ENCODE assay signal across 32 cellular contexts in genomic region chr18:69708844-69709243, GRCh38.
DNase-seq lines count a peak whose midpoint lies in the region; ATAC-seq, FAIRE-seq and TF ChIP-seq lines count a peak whose summit lies in the region.
"Had no signal": no experiment of that assay in that cellular context is flagged by ENCODE, and none has a peak within 500 bp of the region (broad histone marks: within the 10 kb centered on the region; RNA-seq: fewer than 3 reads in every experiment).

No MANE protein-coding gene starts in this region.

- H3K36me3 ChIP-seq in H1 (ENCODE audit: control insufficient read depth in 2 of 4, insufficient read depth in 4 of 4, low read length in 3 of 4) (no peaks in the 10 kb centered on the region), endodermal cell (ENCODE audit: control insufficient read depth, insufficient read depth, low read length) (no peaks in the 10 kb centered on the region), mesendoderm (ENCODE audit: control insufficient read depth, insufficient read depth, low read length) (no peaks in the 10 kb centered on the region)
- H3K36me3 ChIP-seq: BE2C; BLaER1; BLaER1 treated with 17β-estradiol and CSF1 and Interleukin-3, amounts not matched to agents 10 nM and 100 nM had no signal

- peak overlapping the region; percentile 32; the same call in 1 of the 2 replicates for H2BK20ac ChIP-seq in H1 (ENCODE audit: low read length)

- H2BK5ac ChIP-seq in H1 (ENCODE audit: low read depth, low read length): no peak overlapping the region
- H2BK5ac ChIP-seq in mesendoderm (ENCODE audit: low read length): no peak overlapping the region

- H3K36me3 Mint-ChIP-seq in endodermal cell (ENCODE audit: low read depth): no peaks in the 10 kb centered on the region
- H3K36me3 Mint-ChIP-seq: CD14-positive monocyte; CD4-positive, alpha-beta memory T cell; CD4-positive, CD25-positive, alpha-beta regulatory T cell; CD8-positive, alpha-beta T cell had no signal

- TF ChIP-seq POLR2A in H1 (IDR thresholded peaks at IDR 0.05; ENCODE audit: control extremely low read depth in 1 of 2, low read depth in 2 of 2, low read length in 2 of 2): no peak

- H3K14ac ChIP-seq in H1 (ENCODE audit: insufficient read length): no peak overlapping the region

- H4K5ac ChIP-seq in H1 (ENCODE audit: insufficient read length, low read depth, low read length) (no peak overlapping the region), mesendoderm (ENCODE audit: low read length) (no peak overlapping the region)

- peaks cover 5% of the 10 kb centered on the region for H3K9me3 Mint-ChIP-seq in endodermal cell
- H3K9me3 Mint-ChIP-seq: CD4-positive, alpha-beta T cell; CD8-positive, alpha-beta memory T cell; CD8-positive, alpha-beta T cell had no signal

- POLR2A ChIA-PET in H1 (lab: Charles Lee; ENCODE audit: partially characterized antibody): no interaction called here

- H3K79me2 ChIP-seq in H1 (ENCODE audit: control insufficient read depth in 1 of 2, insufficient read depth in 2 of 2, low read length in 2 of 2): no peaks in the 10 kb centered on the region
- H3K79me2 ChIP-seq in mesendoderm (ENCODE audit: control insufficient read depth, insufficient read depth, low read length): no peaks in the 10 kb centered on the region

- H3K4me1 Mint-ChIP-seq in endodermal cell: peaks cover 9% of the 10 kb centered on the region
- H3K4me1 Mint-ChIP-seq: B cell; CD14-positive monocyte; CD8-positive, alpha-beta memory T cell had no signal

- no peak overlapping the region for H2AFZ ChIP-seq in H1 (ENCODE audit: low read length)

- no peak for DNase-seq in H1 (ENCODE audit: low read depth in 1 of 2, low spot score in 2 of 2)
- peak; percentile 53 for DNase-seq in endodermal cell
- DNase-seq in mesendoderm: peak; percentile 66
- DNase-seq in DMS79 treated with DMSO at 0.1 percent for 48 hours (lab: John Stamatoyannopoulos, UW): no peak
- DNase-seq: 8988T; ACHN; AML-193; BE2C; C1 segment of cervical spinal cord; Caco-2; Calu3; CD4-positive, alpha-beta memory T cell; CD4-positive, alpha-beta T cell; CD4-positive, CD25-positive, alpha-beta regulatory T cell; CD8-positive, alpha-beta memory T cell; CD8-positive, alpha-beta T cell; COR-L47; DMS 273 treated with DMSO at 0.1 percent for 48 hours; DMS153; DMS53; DMS79; DND-41; EL had no signal

- 0 out of 2 replicates have a peak overlapping the region, but pooled peaks have one; percentile 50 for H2BK12ac ChIP-seq in H1 (ENCODE audit: low read depth, low read length)

- H2AK5ac ChIP-seq in H1 (ENCODE audit: low read depth, low read length) (no peak overlapping the region), mesendoderm (ENCODE audit: low read length) (no peak overlapping the region)

- TF ChIP-seq EP300 in H1 (IDR thresholded peaks at IDR 0.05; ENCODE audit: borderline replicate concordance in 1 of 2, low read depth in 2 of 2, low read length in 2 of 2): no peak

- no peak overlapping the region for H3K23ac ChIP-seq in H1 (ENCODE audit: insufficient read length)
- H3K23ac ChIP-seq in mesendoderm (ENCODE audit: low read length): no peak overlapping the region

- TF ChIP-seq RAD21 in H1 (IDR thresholded peaks at IDR 0.05 in 1 of 2, conservative IDR thresholded peaks at IDR 0.05 in 1 of 2; ENCODE audit: low read depth in 2 of 2, low read length in 2 of 2): no peak

- H2BK15ac ChIP-seq in H1 (ENCODE audit: low read length) (no peak overlapping the region), mesendoderm (replicated peaks; ENCODE audit: low read depth) (no peak overlapping the region)

- H3K27me3 Mint-ChIP-seq in endodermal cell (ENCODE audit: insufficient read depth): peaks cover 8% of the 10 kb centered on the region
- H3K27me3 Mint-ChIP-seq: B cell; CD4-positive, alpha-beta memory T cell; CD4-positive, alpha-beta T cell had no signal

- H3K9ac ChIP-seq in H1 (replicated peaks in 1 of 4; ENCODE audit: extremely low read depth in 1 of 4, low read depth in 3 of 4, low read length in 3 of 4) (no peak overlapping the region), endodermal cell (ENCODE audit: extremely low read depth, low read length, poor library complexity, severe bottlenecking) (no peak overlapping the region), mesendoderm (ENCODE audit: low read length) (no peak overlapping the region)
- H3K9ac ChIP-seq: BLaER1; BLaER1 treated with 17β-estradiol and CSF1 and Interleukin-3, amounts not matched to agents 10 nM and 100 nM had no signal

- H4K20me1 ChIP-seq in H1 (replicated peaks in 1 of 2; ENCODE audit: control insufficient read depth in 1 of 2, insufficient read depth in 2 of 2, low read length in 2 of 2): peaks cover 0 to 2% of the 10 kb centered on the region in 2 experiments
- H4K20me1 ChIP-seq: BLaER1; BLaER1 treated with 17β-estradiol and CSF1 and Interleukin-3, amounts not matched to agents 10 nM and 100 nM had no signal

- no peak overlapping the region for H3K4me2 ChIP-seq in H1 (ENCODE audit: insufficient read depth in 1 of 2, low read depth in 2 of 2, low read length in 2 of 2)
- H3K4me2 ChIP-seq in mesendoderm (ENCODE audit: low read length): no peak overlapping the region
- H3K4me2 ChIP-seq: BLaER1; BLaER1 treated with 17β-estradiol and CSF1 and Interleukin-3, amounts not matched to agents 10 nM and 100 nM had no signal

- no peak overlapping the region for H3K4me3 ChIP-seq in H1 (ENCODE audit: extremely low read depth in 1 of 4, insufficient read depth in 2 of 4, low read depth in 3 of 4, low read length in 4 of 4)
- H3K4me3 ChIP-seq in endodermal cell (ENCODE audit: low read length): no peak overlapping the region
- H3K4me3 ChIP-seq in mesendoderm (ENCODE audit: low read length): no peak overlapping the region
- H3K4me3 ChIP-seq: A549; BLaER1; BLaER1 treated with 17β-estradiol and CSF1 and Interleukin-3, amounts not matched to agents 10 nM and 100 nM had no signal

- H3K79me1 ChIP-seq in H1 (ENCODE audit: low read depth, low read length) (no peaks in the 10 kb centered on the region), mesendoderm (ENCODE audit: low read length) (no peaks in the 10 kb centered on the region)

- no peaks in the 10 kb centered on the region for H3K23me2 ChIP-seq in H1 (ENCODE audit: low read depth, low read length)

- no peak overlapping the region for H3K4me3 Mint-ChIP-seq in endodermal cell
- H3K4me3 Mint-ChIP-seq: B cell; CD14-positive monocyte; CD4-positive, alpha-beta memory T cell; CD4-positive, alpha-beta T cell; CD4-positive, CD25-positive, alpha-beta regulatory T cell; CD8-positive, alpha-beta memory T cell; CD8-positive, alpha-beta T cell had no signal

- ATAC-seq in GM21515 (IDR thresholded peaks at IDR 0.05; ENCODE audit: unreplicated experiment) (no peak), GM18868 (IDR thresholded peaks at IDR 0.05; ENCODE audit: unreplicated experiment) (no peak)
- ATAC-seq: CD8-positive, alpha-beta T cell had no signal

- FAIRE-seq in H1 (lab: Jason Lieb, UNC): peak; percentile 70
- FAIRE-seq: A549 had no signal

- H2BK120ac ChIP-seq in H1 (replicated peaks; ENCODE audit: low read depth, low read length) (no peak overlapping the region), mesendoderm (ENCODE audit: low read depth, low read length) (no peak overlapping the region)

- TF ChIP-seq CTCF in H1 (IDR thresholded peaks at IDR 0.05; ENCODE audit: control extremely low read depth in 1 of 3, insufficient read depth in 1 of 3, low read depth in 1 of 3, low read length in 3 of 3) (no peak), endodermal cell (conservative IDR thresholded peaks at IDR 0.05) (no peak)

- H4K8ac ChIP-seq in H1 (ENCODE audit: extremely low read depth, insufficient read depth, low read length): no peak overlapping the region
- H4K8ac ChIP-seq in mesendoderm (ENCODE audit: low read depth, low read length): no peak overlapping the region

- H3K56ac ChIP-seq in H1 (replicated peaks; ENCODE audit: insufficient read length, low read depth, low read length): no peak overlapping the region
- H3K56ac ChIP-seq in mesendoderm (ENCODE audit: low read length): no peak overlapping the region

- H4K91ac ChIP-seq in H1 (replicated peaks; ENCODE audit: insufficient read length, low read length): no peak overlapping the region

- no peak overlapping the region for H3K27ac Mint-ChIP-seq in endodermal cell
- H3K27ac Mint-ChIP-seq: B cell; CD14-positive monocyte; CD4-positive, alpha-beta memory T cell; CD4-positive, alpha-beta T cell; CD4-positive, CD25-positive, alpha-beta regulatory T cell; CD8-positive, alpha-beta memory T cell; CD8-positive, alpha-beta T cell had no signal

- H3K18ac ChIP-seq in H1 (ENCODE audit: extremely low read depth, low read length) (no peak overlapping the region), mesendoderm (ENCODE audit: low read length) (no peak overlapping the region)

- WGBS in H1 (ENCODE audit: extremely low coverage in 1 of 2, insufficient coverage in 1 of 2, insufficient read length in 1 of 2, insufficient replicate concordance in 2 of 2, low coverage in 1 of 2, low lambda C conversion rate in 2 of 2, missing lambda C conversion rate in 1 of 2), 2 experiments: 74% methylated on average over 7 of the region's 7 CpGs; no CpG with 5 or more reads in 1 of the 2 experiments
- 71 to 81% methylated on average over 4 to 7 of the region's 7 CpGs for WGBS in endodermal cell (ENCODE audit: insufficient coverage in 1 of 2, insufficient read length in 1 of 2), 2 experiments
- no CpG with 5 or more reads among the region's 7 CpGs for WGBS in mesendoderm (ENCODE audit: extremely low coverage, insufficient coverage, low lambda C conversion rate)

- H3K27ac ChIP-seq in H1 (ENCODE audit: low read depth, low read length) (no peak overlapping the region), endodermal cell (ENCODE audit: low read depth, low read length) (no peak overlapping the region), mesendoderm (ENCODE audit: low read depth, low read length) (no peak overlapping the region)
- H3K27ac ChIP-seq: 22Rv1; BLaER1; BLaER1 treated with 17β-estradiol and CSF1 and Interleukin-3, amounts not matched to agents 10 nM and 100 nM; C4-2B had no signal

- H3K4me1 ChIP-seq in H1 (replicated peaks in 1 of 4; ENCODE audit: control insufficient read depth in 3 of 4, insufficient read depth in 4 of 4, low read length in 3 of 4) (peaks cover 0 to 2% (median 0%) of the 10 kb centered on the region in 4 experiments; a peak in 2 of 7 replicates), endodermal cell (ENCODE audit: control insufficient read depth, insufficient read depth, low read length) (no peaks in the 10 kb centered on the region), mesendoderm (ENCODE audit: control insufficient read depth, low read depth, low read length) (no peaks in the 10 kb centered on the region)
- H3K4me1 ChIP-seq: A549; BE2C; BLaER1; BLaER1 treated with 17β-estradiol and CSF1 and Interleukin-3, amounts not matched to agents 10 nM and 100 nM; Caco-2 had no signal

- H3K27me3 ChIP-seq in H1 (replicated peaks in 1 of 4; ENCODE audit: control insufficient read depth in 3 of 4, extremely low read depth in 1 of 4, insufficient read depth in 3 of 4, low read length in 3 of 4) (peaks cover 3 to 26% (median 15%) of the 10 kb centered on the region in 4 experiments), endodermal cell (ENCODE audit: control insufficient read depth, insufficient read depth, low read length, poor library complexity, severe bottlenecking) (no peaks in the 10 kb centered on the region), mesendoderm (ENCODE audit: insufficient read depth, low read length, poor library complexity) (no peaks in the 10 kb centered on the region)
- H3K27me3 ChIP-seq: BE2C; BLaER1; BLaER1 treated with 17β-estradiol and CSF1 and Interleukin-3, amounts not matched to agents 10 nM and 100 nM had no signal

- H3K9me3 ChIP-seq in H1 (ENCODE audit: insufficient read depth in 2 of 2, low read depth in 1 of 2, low read length in 1 of 2) (no peaks in the 10 kb centered on the region), endodermal cell (ENCODE audit: control insufficient read depth, low read length) (no peaks in the 10 kb centered on the region)
- H3K9me3 ChIP-seq: A549; BE2C; BLaER1; BLaER1 treated with 17β-estradiol and CSF1 and Interleukin-3, amounts not matched to agents 10 nM and 100 nM; Caco-2 had no signal

- no peak overlapping the region for H3K4ac ChIP-seq in H1 (replicated peaks; ENCODE audit: insufficient read length, low read depth, low read length)
- no peak overlapping the region for H3K4ac ChIP-seq in mesendoderm (ENCODE audit: low read depth, low read length)

- CTCF ChIA-PET in H1 (lab: Charles Lee; ENCODE audit: partially characterized antibody): no interaction called here

Comparison
In these comparisons a context has a peak if more than half of its experiments do, and no peak if none do; other contexts are left out.
1. DNase-seq: peak in endodermal cell (single experiment) and mesendoderm (single experiment); none in H1 (0 of 2) and DMS79 treated with DMSO at 0.1 percent for 48 hours (single experiment).